In genomic region chr9:132354645-132355355, GRCh38 we compare ENCODE assay signal across 1 cellular context.
TF ChIP-seq lines count a peak whose summit lies in the region.

SETX (minus strand) TSS chr9:132354986; CDS start chr9:132349428, 5,558 bp downstream.

TF ChIP-seq in HepG2, 621 proteins besides CTCF, POLR2A, EP300 and RAD21 (continued from another document and continues in another):
- TF ChIP-seq SMARCC2 (IDR thresholded peaks at IDR 0.05) (no peak), ZNF160 (CRISPR knock-in tag; IDR thresholded peaks at IDR 0.05) (no peak), ZBTB38 (CRISPR knock-in tag; IDR thresholded peaks at IDR 0.05) (no peak), ATF2 (CRISPR knock-in tag; IDR thresholded peaks at IDR 0.05) (peak; percentile 24; the same call in 1 of the 2 replicates), ZNF350 (CRISPR knock-in tag; IDR thresholded peaks at IDR 0.05; ENCODE audit: borderline replicate concordance, low read depth) (no peak), ZSCAN12 (CRISPR knock-in tag; IDR thresholded peaks at IDR 0.05) (no peak), TSC22D2 (CRISPR knock-in tag; IDR thresholded peaks at IDR 0.05; ENCODE audit: borderline replicate concordance) (no peak), RERE (CRISPR knock-in tag; IDR thresholded peaks at IDR 0.05; ENCODE audit: low read depth) (0 out of 2 replicates have a peak, but pooled peaks have one; percentile 14), ZNF572 (CRISPR knock-in tag; IDR thresholded peaks at IDR 0.05) (no peak), CREB1 (IDR thresholded peaks at IDR 0.05) (peak; percentile 88), CREB1 (CRISPR knock-in tag; IDR thresholded peaks at IDR 0.05) (peak; percentile 87), TBP (CRISPR knock-in tag; IDR thresholded peaks at IDR 0.05) (no peak), AHDC1 (CRISPR knock-in tag; IDR thresholded peaks at IDR 0.05; ENCODE audit: borderline replicate concordance) (no peak), ATRX (CRISPR knock-in tag; IDR thresholded peaks at IDR 0.05; ENCODE audit: borderline replicate concordance) (no peak), ZBTB2 (CRISPR knock-in tag; IDR thresholded peaks at IDR 0.05; ENCODE audit: low read depth) (peak; percentile 75), E2F1 (CRISPR knock-in tag; IDR thresholded peaks at IDR 0.05) (peak; percentile 49; the same call in 1 of the 2 replicates), ZSCAN21 (CRISPR knock-in tag; IDR thresholded peaks at IDR 0.05; ENCODE audit: borderline replicate concordance) (peak; percentile 47; the same call in 1 of the 2 replicates), FOXC1 (CRISPR knock-in tag; IDR thresholded peaks at IDR 0.05; ENCODE audit: borderline replicate concordance) (peak; percentile 53; the same call in 1 of the 2 replicates), ZNF549 (CRISPR knock-in tag; IDR thresholded peaks at IDR 0.05) (no peak), HMGA1 (CRISPR knock-in tag; conservative IDR thresholded peaks at IDR 0.05) (no peak), FOXK2 (IDR thresholded peaks at IDR 0.05) (no peak), ZNF800 (CRISPR knock-in tag; IDR thresholded peaks at IDR 0.05) (no peak), ZBED4 (CRISPR knock-in tag; IDR thresholded peaks at IDR 0.05; ENCODE audit: borderline replicate concordance) (no peak; the same call in 1 of the 2 replicates), MXD4 (CRISPR knock-in tag; IDR thresholded peaks at IDR 0.05) (no peak), SP5 (CRISPR knock-in tag; IDR thresholded peaks at IDR 0.05; ENCODE audit: borderline replicate concordance, low read depth) (peak; percentile 59), MYC (CRISPR knock-in tag; IDR thresholded peaks at IDR 0.05; ENCODE audit: borderline replicate concordance) (no peak), ZNF224 (CRISPR knock-in tag; IDR thresholded peaks at IDR 0.05) (0 out of 2 replicates have a peak, but pooled peaks have one; percentile 47), PAXIP1 (CRISPR knock-in tag; conservative IDR thresholded peaks at IDR 0.05) (peak; percentile 73), RELA (CRISPR knock-in tag; IDR thresholded peaks at IDR 0.05) (no peak)
